Comparison of ENCODE assay signal across 28 cellular contexts in the genomic region with DNA sequence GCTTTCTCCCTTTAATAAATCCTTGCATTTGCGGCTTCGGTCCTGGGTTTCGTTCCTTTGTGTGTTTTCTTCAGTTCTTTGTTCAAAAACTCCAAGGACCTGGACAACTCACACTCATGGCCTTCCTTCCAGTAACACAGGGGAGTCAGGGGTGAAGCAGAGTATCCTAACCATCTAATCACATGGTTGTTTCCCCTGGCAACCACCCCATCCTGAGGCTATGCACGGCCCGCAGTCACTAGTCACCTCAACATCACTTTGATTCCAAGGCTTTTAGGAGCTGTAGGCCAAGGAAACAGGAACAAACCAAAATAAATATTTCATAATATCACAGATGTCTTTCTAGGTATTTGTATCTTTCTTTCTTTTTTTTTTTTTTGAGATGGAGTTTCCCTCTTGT.
"Had no signal": no experiment of that assay in that cellular context is flagged by ENCODE, and none has a peak within 500 bp of the region (broad histone marks: within the 10 kb centered on the region; RNA-seq: fewer than 3 reads in every experiment).

No MANE protein-coding gene starts in this region.

- H3K4me1 Mint-ChIP-seq: endodermal cell, mesothelial cell of epicardium, naive B cell had no signal

- FAIRE-seq: endometrium, islet of Langerhans, keratinocyte had no signal

- H3K4me3 Mint-ChIP-seq: dendritic cell treated with granulocyte-macrophage colony-stimulating factor and Interleukin-4, amounts not matched to agents 40 ng/mL and 50 ng/mL, for 4 days; effector memory CD8-positive, alpha-beta T cell; endodermal cell; mesothelial cell of epicardium; naive B cell had no signal

- H3K4me3 ChIP-seq: colonic mucosa, esophagus squamous epithelium, gastrocnemius medialis, heart right ventricle, left lung, lower lobe of right lung, mucosa of descending colon had no signal

- H3K9me3 ChIP-seq: colonic mucosa had no signal

- H3K36me3 ChIP-seq: colonic mucosa, lower lobe of right lung had no signal

- ATAC-seq: effector memory CD8-positive, alpha-beta T cell; esophagus mucosa; gastrocnemius medialis; heart right ventricle; left cardiac atrium; left lung; left ventricle myocardium superior; lower lobe of right lung; mucosa of descending colon had no signal

- H3K27ac ChIP-seq: colonic mucosa, epithelial cell of prostate, esophagus squamous epithelium, gastrocnemius medialis, heart right ventricle, left lung, lower lobe of right lung had no signal

- H3K4me1 ChIP-seq: colonic mucosa, esophagus squamous epithelium, gastrocnemius medialis, heart right ventricle, left lung, lower lobe of right lung had no signal

- H3K27me3 Mint-ChIP-seq: dendritic cell treated with granulocyte-macrophage colony-stimulating factor and Interleukin-4, amounts not matched to agents 40 ng/mL and 50 ng/mL, for 4 days; effector memory CD8-positive, alpha-beta T cell; naive B cell had no signal

- H3K27me3 ChIP-seq: colonic mucosa, esophagus squamous epithelium, gastrocnemius medialis, heart right ventricle, left lung had no signal

- H3K27ac Mint-ChIP-seq: dendritic cell treated with granulocyte-macrophage colony-stimulating factor and Interleukin-4, amounts not matched to agents 40 ng/mL and 50 ng/mL, for 4 days; endodermal cell; mesothelial cell of epicardium; naive B cell had no signal

- H3K9me3 Mint-ChIP-seq: effector memory CD8-positive, alpha-beta T cell had no signal

- DNase-seq: colonic mucosa; cortex of kidney; effector CD8-positive, alpha-beta T cell; effector memory CD8-positive, alpha-beta T cell; endodermal cell; erythroblast; esophagus squamous epithelium; foreskin fibroblast; foreskin melanocyte; gastrocnemius medialis; glutamatergic neuron; head of caudate nucleus; heart right ventricle; hippocampal formation; left cardiac atrium; left lung; left ventricle myocardium superior; lower lobe of right lung; mesenchymal stem cell; mucosa of descending colon; naive B cell had no signal
